Comparison of ENCODE assay signal across 16 cellular contexts in the genomic region with DNA sequence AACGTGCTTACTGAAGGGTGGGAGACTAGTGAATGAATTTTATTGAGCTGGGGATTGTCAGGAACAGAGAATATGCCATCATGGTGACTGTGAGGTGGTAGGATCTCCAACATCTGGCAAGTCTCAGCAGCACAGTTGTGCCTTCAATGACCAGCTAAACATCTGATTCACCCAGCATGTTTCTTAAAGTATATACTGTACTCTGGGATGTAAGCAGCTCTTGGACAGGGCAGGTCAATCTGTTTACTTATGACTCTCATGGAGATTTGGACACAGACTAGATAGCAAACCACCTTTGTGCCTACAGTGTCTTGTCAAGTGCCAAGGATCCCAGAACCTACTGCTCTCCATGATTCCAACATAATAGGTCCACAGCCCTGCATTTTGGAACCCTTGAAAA.
A peak's percentile ranks its signal among the peaks of the same experiment; 100 is the strongest.
DNase-seq lines count a peak whose midpoint lies in the region; ATAC-seq and TF ChIP-seq lines count a peak whose summit lies in the region.
"Had no signal": no experiment of that assay in that cellular context is flagged by ENCODE, and none has a peak within 500 bp of the region (broad histone marks: within the 10 kb centered on the region; RNA-seq: fewer than 3 reads in every experiment).

No MANE protein-coding gene starts in this region.

- H3K9me3 ChIP-seq in suprapubic skin: no peaks in the 10 kb centered on the region
- H3K9me3 ChIP-seq: A549, BE2C had no signal

- no peaks in the 10 kb centered on the region for H3K27me3 ChIP-seq in suprapubic skin
- H3K27me3 ChIP-seq: BE2C had no signal

- peak overlapping the region; percentile 38; the same call in 1 of the 2 replicates for H3K27ac Mint-ChIP-seq in HFFc6
- H3K27ac Mint-ChIP-seq in stimulated activated memory B cell treated with anti-CD40 and anti-IgM and Interleukin-4, amounts not matched to agents 10 μg/mL and 1 μg/mL and 100 μg/mL, for 72 hours: no peak overlapping the region
- no peak overlapping the region for H3K27ac Mint-ChIP-seq in activated naive CD4-positive, alpha-beta T cell treated with anti-CD3 and anti-CD28 coated beads, Interleukin-2, amount 10 ng/mL, durations not matched to agents 7 days and 5 days
- H3K27ac Mint-ChIP-seq: CD4-positive, alpha-beta memory T cell had no signal

- peaks cover 75% of the 10 kb centered on the region for H3K4me1 Mint-ChIP-seq in HFFc6 (ENCODE audit: low read depth)
- H3K4me1 Mint-ChIP-seq in stimulated activated memory B cell treated with anti-CD40 and anti-IgM and Interleukin-4, amounts not matched to agents 10 μg/mL and 1 μg/mL and 100 μg/mL, for 72 hours: no peaks in the 10 kb centered on the region
- no peaks in the 10 kb centered on the region for H3K4me1 Mint-ChIP-seq in activated naive CD4-positive, alpha-beta T cell treated with anti-CD3 and anti-CD28 coated beads, Interleukin-2, amount 10 ng/mL, durations not matched to agents 7 days and 5 days
- H3K4me1 Mint-ChIP-seq: CD4-positive, alpha-beta memory T cell had no signal

- no peak for TF ChIP-seq EP300 in suprapubic skin (IDR thresholded peaks at IDR 0.05)

- intact Hi-C loops in head of caudate nucleus (cut with DNase I): no loop called here

- H3K4me1 ChIP-seq in suprapubic skin: no peaks in the 10 kb centered on the region
- H3K4me1 ChIP-seq: BE2C had no signal

- H3K36me3 ChIP-seq in suprapubic skin: no peaks in the 10 kb centered on the region
- H3K36me3 ChIP-seq: BE2C had no signal

- peaks cover 17% of the 10 kb centered on the region for H3K9me3 Mint-ChIP-seq in HFFc6
- no peaks in the 10 kb centered on the region for H3K9me3 Mint-ChIP-seq in stimulated activated memory B cell treated with anti-CD40 and anti-IgM and Interleukin-4, amounts not matched to agents 10 μg/mL and 1 μg/mL and 100 μg/mL, for 72 hours
- H3K9me3 Mint-ChIP-seq in activated naive CD4-positive, alpha-beta T cell treated with anti-CD3 and anti-CD28 coated beads, Interleukin-2, amount 10 ng/mL, durations not matched to agents 7 days and 5 days: peaks cover 2% of the 10 kb centered on the region

- CTCF ChIA-PET in activated naive CD4-positive, alpha-beta T cell treated with anti-CD3 and anti-CD28 coated beads, Interleukin-2, amount 10 ng/mL, durations not matched to agents 7 days and 5 days (lab: Charles Lee): no interaction called here

- H3K27me3 Mint-ChIP-seq in HFFc6 (ENCODE audit: insufficient read depth): no peaks in the 10 kb centered on the region
- H3K27me3 Mint-ChIP-seq in stimulated activated memory B cell treated with anti-CD40 and anti-IgM and Interleukin-4, amounts not matched to agents 10 μg/mL and 1 μg/mL and 100 μg/mL, for 72 hours: no peaks in the 10 kb centered on the region
- H3K27me3 Mint-ChIP-seq in activated naive CD4-positive, alpha-beta T cell treated with anti-CD3 and anti-CD28 coated beads, Interleukin-2, amount 10 ng/mL, durations not matched to agents 7 days and 5 days: no peaks in the 10 kb centered on the region

- TF ChIP-seq POLR2A in suprapubic skin (IDR thresholded peaks at IDR 0.05): no peak

- no peak overlapping the region for H3K4me3 Mint-ChIP-seq in HFFc6
- no peak overlapping the region for H3K4me3 Mint-ChIP-seq in stimulated activated memory B cell treated with anti-CD40 and anti-IgM and Interleukin-4, amounts not matched to agents 10 μg/mL and 1 μg/mL and 100 μg/mL, for 72 hours
- H3K4me3 Mint-ChIP-seq in activated naive CD4-positive, alpha-beta T cell treated with anti-CD3 and anti-CD28 coated beads, Interleukin-2, amount 10 ng/mL, durations not matched to agents 7 days and 5 days: no peak overlapping the region
- H3K4me3 Mint-ChIP-seq: CD4-positive, alpha-beta memory T cell had no signal

- TF ChIP-seq CTCF in HFFc6 (IDR thresholded peaks at IDR 0.05): no peak
- no peak for TF ChIP-seq CTCF in epithelial cell of esophagus (IDR thresholded peaks at IDR 0.05; ENCODE audit: insufficient read depth, low read depth, low read length, missing control alignments)
- TF ChIP-seq CTCF in suprapubic skin (IDR thresholded peaks at IDR 0.05): no peak

- WGBS in suprapubic skin: 91% methylated on average over 1 of the region's 1 CpG

- H3K4me3 ChIP-seq in epithelial cell of esophagus (ENCODE audit: low read length) (no peak overlapping the region), suprapubic skin (no peak overlapping the region)
- H3K4me3 ChIP-seq: A549 had no signal

- ATAC-seq in stimulated activated memory B cell treated with anti-CD40 and anti-IgM and Interleukin-4, amounts not matched to agents 10 μg/mL and 1 μg/mL and 100 μg/mL, for 72 hours: peak; percentile 24
- ATAC-seq: A549, HCT116 had no signal

- DNase-seq in HFFc6: no peak
- peak; percentile 5 for DNase-seq in epithelial cell of esophagus (ENCODE audit: low read depth)
- peak; percentile 5 for DNase-seq in iris pigment epithelial cell (ENCODE audit: low read depth)
- no peak for DNase-seq in suprapubic skin (ENCODE audit: low spot score in 2 of 2)
- DNase-seq in GDM1 (lab: John Stamatoyannopoulos, UW): no peak
- DNase-seq in activated naive CD4-positive, alpha-beta T cell treated with anti-CD3 and anti-CD28 coated beads, Interleukin-2, amount 10 ng/mL, durations not matched to agents 7 days and 5 days: no peak
- DNase-seq in head of caudate nucleus: no peak
- DNase-seq: BE2C; CD4-positive, alpha-beta memory T cell; DMS79; EL; GF-D8 had no signal

- peaks cover 26% of the 10 kb centered on the region for H3K36me3 Mint-ChIP-seq in HFFc6 (ENCODE audit: low read depth)
- H3K36me3 Mint-ChIP-seq in stimulated activated memory B cell treated with anti-CD40 and anti-IgM and Interleukin-4, amounts not matched to agents 10 μg/mL and 1 μg/mL and 100 μg/mL, for 72 hours: no peaks in the 10 kb centered on the region
- no peaks in the 10 kb centered on the region for H3K36me3 Mint-ChIP-seq in activated naive CD4-positive, alpha-beta T cell treated with anti-CD3 and anti-CD28 coated beads, Interleukin-2, amount 10 ng/mL, durations not matched to agents 7 days and 5 days
- H3K36me3 Mint-ChIP-seq: CD4-positive, alpha-beta memory T cell had no signal

- H3K27ac ChIP-seq in suprapubic skin: no peak overlapping the region
- H3K27ac ChIP-seq: C4-2B had no signal

Comparison
In these comparisons a context has a peak if more than half of its experiments do, and no peak if none do; other contexts are left out.
1. DNase-seq: peak in epithelial cell of esophagus (single experiment) and iris pigment epithelial cell (single experiment); none in HFFc6 (single experiment), suprapubic skin (0 of 2), GDM1 (single experiment), activated naive CD4-positive, alpha-beta T cell treated with anti-CD3 and anti-CD28 coated beads, Interleukin-2, amount 10 ng/mL, durations not matched to agents 7 days and 5 days (single experiment) and head of caudate nucleus (0 of 42).